In the genomic region with DNA sequence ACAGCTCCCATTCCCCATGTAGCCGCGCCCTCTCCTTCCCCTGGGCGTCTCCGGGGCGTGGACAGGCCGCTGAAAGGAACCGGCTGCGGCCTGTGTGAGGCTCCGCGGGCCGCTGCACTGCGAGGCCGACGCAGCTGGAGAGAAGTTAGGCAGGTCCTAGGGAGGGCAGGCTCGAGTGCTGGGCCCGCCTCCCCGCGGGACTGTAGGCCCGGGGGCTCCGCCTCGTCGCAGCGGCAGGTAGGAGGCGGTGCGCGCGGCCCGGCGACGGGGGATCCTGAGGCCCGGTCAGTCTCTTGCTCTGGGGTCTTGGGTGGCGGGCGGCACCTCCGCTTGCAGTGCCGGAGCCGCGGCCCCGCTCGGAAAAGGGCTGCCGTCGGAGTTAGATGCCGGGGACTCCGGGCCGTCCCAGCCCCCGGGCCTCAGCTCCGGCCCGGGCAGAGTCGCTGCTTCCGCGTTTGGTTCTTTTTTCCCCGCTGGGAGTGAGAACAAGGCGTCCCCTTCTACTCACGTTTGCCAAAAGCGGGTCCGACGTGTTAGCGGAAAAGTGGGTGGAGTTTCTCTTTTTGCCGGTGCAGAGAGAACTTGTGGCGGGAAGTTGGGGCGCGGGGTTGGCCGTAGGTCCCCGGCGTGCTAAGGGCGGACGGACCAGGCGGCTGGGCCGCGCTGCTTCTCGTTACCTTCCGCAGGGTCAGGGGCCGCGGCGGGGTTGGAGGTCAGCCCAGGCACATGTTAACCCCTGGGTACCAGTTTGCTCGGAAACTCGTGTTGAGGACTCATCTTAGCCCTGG, we compare ENCODE assay signal across 8 cellular contexts. TPM values are rescaled to one million over a fixed set of nuclear protein-coding genes. Genes with fewer than 3 reads are reported as not detected.
DNase-seq lines count a peak whose midpoint lies in the region; ATAC-seq, FAIRE-seq and TF ChIP-seq lines count a peak whose summit lies in the region.

A gene (plus strand): TSS at position 222 of the 788 bp plus-strand sequence. CDS start 2,026 bp downstream, outside the sequence.

- intact Hi-C loops in sigmoid colon (cut with DNase I): no loop called here

- no peak for TF ChIP-seq EP300 in sigmoid colon (IDR thresholded peaks at IDR 0.05)

- H3K9me3 ChIP-seq in sigmoid colon: no peaks in the 10 kb centered on the region

- no peak for TF ChIP-seq CTCF in sigmoid colon (IDR thresholded peaks at IDR 0.05)

- DNase-seq in GM12891 (ENCODE audit: insufficient read length, low spot score) (peak; percentile 72), NCI-H1436 (lab: John Stamatoyannopoulos, UW) (peak; percentile 81), T-helper 9 cell (peak; percentile 69), astrocyte of the hippocampus (ENCODE audit: low read depth, low spot score) (peak; percentile 96), hypothalamus (lab: John Stamatoyannopoulos, UW) (peak in 48 of 51 donors; percentile 10 to 80 (median 52)), sigmoid colon (peak; percentile 93), NCI-H345 (lab: John Stamatoyannopoulos, UW) (no peak)

- H3K36me3 ChIP-seq in sigmoid colon: peaks cover 0 to 5% (median 0%) of the 10 kb centered on the region in 4 donors

- peak within 1 kb of the TSS; percentile 92 to 97 (median 95) for H3K27ac ChIP-seq in sigmoid colon

- H3K4me3 ChIP-seq in sigmoid colon: peak within 1 kb of the TSS; percentile 60 to 81 (median 76)

- FAIRE-seq in GM12891 (lab: Jason Lieb, UNC): peak; percentile 95

- H3K27me3 ChIP-seq in sigmoid colon: no peaks in the 10 kb centered on the region

- TF ChIP-seq POLR2A in GM12891 (IDR thresholded peaks at IDR 0.05; ENCODE audit: low read depth, low read length) (peak; percentile 87; the same call in 1 of the 2 replicates), sigmoid colon (IDR thresholded peaks at IDR 0.05) (peak; percentile 42 to 50)

- WGBS in sigmoid colon, 2 donors: 0% methylated on average over 76 of the region's 76 CpGs

- H3K4me1 ChIP-seq in sigmoid colon: peaks cover 0 to 31% (median 20%) of the 10 kb centered on the region in 4 donors

- peak; percentile 93 for ATAC-seq in HG02798 (IDR thresholded peaks at IDR 0.05; ENCODE audit: poor library complexity, unreplicated experiment)

TF ChIP-seq in GM12891, 5 proteins besides CTCF, POLR2A, EP300 and RAD21:
- TF ChIP-seq POU2F2 (IDR thresholded peaks at IDR 0.05; ENCODE audit: low read depth, low read length) (0 out of 2 replicates have a peak, but pooled peaks have one; percentile 3), TAF1 (IDR thresholded peaks at IDR 0.05; ENCODE audit: low read depth, low read length) (peak; percentile 88), PAX5 (IDR thresholded peaks at IDR 0.05; ENCODE audit: insufficient read depth, low read length, severe bottlenecking) (peak; percentile 87), POLR2AphosphoS5 (IDR thresholded peaks at IDR 0.05; ENCODE audit: low read depth, low read length) (peak; percentile 91), SPI1 (IDR thresholded peaks at IDR 0.05; ENCODE audit: low read depth, low read length) (no peak)

RNA-seq across cellular contexts. Expression of the gene that starts here (rescaled TPM):
- polyA plus RNA-seq in GM12891 (2012; ENCODE audit: low read depth, missing spikeins): 32.3 TPM
- total RNA-seq in sigmoid colon: 10 to 100 TPM; 22.7 to 32.8 (median 25.6) TPM
- polyA plus RNA-seq in sigmoid colon: 10 to 100 TPM in 2 of 3 donors, 1 to 10 TPM in 1; 6.6 to 12.3 (median 11.3) TPM
